8 cellular contexts compared by ENCODE assay signal in the genomic region with DNA sequence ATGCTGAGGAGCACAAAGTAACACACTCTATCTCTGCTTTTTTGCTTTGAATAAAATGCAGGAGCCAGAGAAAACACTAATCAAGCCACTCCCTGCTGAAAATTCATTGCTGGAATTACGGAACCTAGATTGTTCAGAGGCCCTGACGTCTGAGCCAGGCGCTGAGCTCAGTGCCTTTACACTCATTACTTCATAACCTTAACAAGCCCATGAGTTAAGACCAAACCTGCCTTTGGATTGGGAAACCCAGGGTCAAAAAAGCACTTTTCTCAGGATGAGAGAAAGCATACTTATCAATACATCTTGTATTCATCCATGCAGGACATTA. TPM values are rescaled to one million over a fixed set of nuclear protein-coding genes. Genes with fewer than 3 reads are reported as not detected.
DNase-seq lines count a peak whose midpoint lies in the region; ATAC-seq and TF ChIP-seq lines count a peak whose summit lies in the region.

No MANE protein-coding gene starts in this region.

- H3K9me3 Mint-ChIP-seq in activated T-helper 1 cell treated with anti-CD3 and anti-CD28 coated beads, Interleukin-12 subunit alpha, Interleukin-12 subunit beta, Interleukin-2, Interleukin-4 antibody, amounts not matched to agents 30 ng/mL and 10 ng/mL and 1 ng/mL, durations not matched to agents 14 hours and 24 hours and 36 hours = no peaks in the 10 kb centered on the region

- CTCF ChIA-PET in BJ (lab: Yijun Ruan, JAX) = interaction anchor here (0.9 to 1.5 kb wide), 3 partner anchors 23 to 110 kb away, joined by 3 read pairs; no protein-coding TSS in a partner anchor

- peak overlapping the region; percentile 66 for H3K4me3 ChIP-seq in BJ (ENCODE audit: low read depth, low read length)
- H3K4me3 ChIP-seq in sigmoid colon = peak overlapping the region; percentile 55 to 74 (median 63)

- H3K27ac Mint-ChIP-seq in activated T-helper 1 cell treated with anti-CD3 and anti-CD28 coated beads, Interleukin-12 subunit alpha, Interleukin-12 subunit beta, Interleukin-2, Interleukin-4 antibody, amounts not matched to agents 30 ng/mL and 10 ng/mL and 1 ng/mL, durations not matched to agents 14 hours and 24 hours and 36 hours = peak overlapping the region; percentile 98

- peaks cover 4 to 39% (median 19%) of the 10 kb centered on the region in 4 donors for H3K4me1 ChIP-seq in sigmoid colon

- POLR2A ChIA-PET in BJ (lab: Charles Lee) = interaction anchor here (0.5 kb wide), 1 partner anchor 10 kb away, joined by 3 read pairs; no protein-coding TSS in a partner anchor

- H3K27me3 ChIP-seq in BJ (ENCODE audit: control insufficient read depth, insufficient read depth, low read length) (no peaks in the 10 kb centered on the region), sigmoid colon (no peaks in the 10 kb centered on the region)

- H3K36me3 Mint-ChIP-seq in activated T-helper 1 cell treated with anti-CD3 and anti-CD28 coated beads, Interleukin-12 subunit alpha, Interleukin-12 subunit beta, Interleukin-2, Interleukin-4 antibody, amounts not matched to agents 30 ng/mL and 10 ng/mL and 1 ng/mL, durations not matched to agents 14 hours and 24 hours and 36 hours (ENCODE audit: low read depth) = peaks cover 7% of the 10 kb centered on the region

- ATAC-seq in GM19035 (IDR thresholded peaks at IDR 0.05; ENCODE audit: unreplicated experiment) (peak; percentile 16), HG03439 (IDR thresholded peaks at IDR 0.05; ENCODE audit: unreplicated experiment) (peak; percentile 22), left cardiac atrium (peak; percentile 38 to 70)

- peak overlapping the region; percentile 87 to 95 (median 92) for H3K27ac ChIP-seq in sigmoid colon

- WGBS in sigmoid colon, 2 donors = 2 to 8% methylated on average over 3 of the region's 3 CpGs

- no peak for TF ChIP-seq EP300 in sigmoid colon (IDR thresholded peaks at IDR 0.05)

- no peaks in the 10 kb centered on the region for H3K9me3 ChIP-seq in sigmoid colon

- DNase-seq in BJ (ENCODE audit: low read depth) = no peak
- no peak for DNase-seq in activated T-helper 1 cell treated with anti-CD3 and anti-CD28 coated beads, Interleukin-12 subunit alpha, Interleukin-12 subunit beta, Interleukin-2, Interleukin-4 antibody, amounts not matched to agents 30 ng/mL and 10 ng/mL and 1 ng/mL, durations not matched to agents 14 hours and 24 hours and 36 hours (ENCODE audit: low spot score)
- peak; percentile 61 for DNase-seq in left cardiac atrium
- peak; percentile 73 for DNase-seq in sigmoid colon
- DNase-seq in NCI-H1436 (lab: John Stamatoyannopoulos, UW) = no peak
- no peak for DNase-seq in NK-92 treated with Interleukin-12 subunit alpha and Interleukin-12 subunit beta, amount 100 ng/mL, for 24 hours (lab: John Stamatoyannopoulos, UW)

- H3K27me3 Mint-ChIP-seq in activated T-helper 1 cell treated with anti-CD3 and anti-CD28 coated beads, Interleukin-12 subunit alpha, Interleukin-12 subunit beta, Interleukin-2, Interleukin-4 antibody, amounts not matched to agents 30 ng/mL and 10 ng/mL and 1 ng/mL, durations not matched to agents 14 hours and 24 hours and 36 hours (ENCODE audit: insufficient read depth) = no peaks in the 10 kb centered on the region

- no peaks in the 10 kb centered on the region for H3K36me3 ChIP-seq in BJ (ENCODE audit: control insufficient read depth, insufficient read depth, low read length)
- H3K36me3 ChIP-seq in sigmoid colon = no peaks in the 10 kb centered on the region

- H3K4me3 Mint-ChIP-seq in activated T-helper 1 cell treated with anti-CD3 and anti-CD28 coated beads, Interleukin-12 subunit alpha, Interleukin-12 subunit beta, Interleukin-2, Interleukin-4 antibody, amounts not matched to agents 30 ng/mL and 10 ng/mL and 1 ng/mL, durations not matched to agents 14 hours and 24 hours and 36 hours = peak overlapping the region; percentile 92

- TF ChIP-seq CTCF in BJ (IDR thresholded peaks at IDR 0.05; ENCODE audit: insufficient read depth, low read depth, low read length) (no peak), sigmoid colon (IDR thresholded peaks at IDR 0.05) (no peak)

- intact Hi-C loops in activated T-helper 1 cell treated with anti-CD3 and anti-CD28 coated beads, Interleukin-12 subunit alpha, Interleukin-12 subunit beta, Interleukin-2, Interleukin-4 antibody, amounts not matched to agents 30 ng/mL and 10 ng/mL and 1 ng/mL, durations not matched to agents 14 hours and 24 hours and 36 hours (cut with micrococcal nuclease) = loop anchor here (1.0 to 5.0 kb wide), 16 partner anchors 13 to 1332 kb away; a partner anchor contains a TSS
- intact Hi-C loops in left cardiac atrium (cut with DNase I) = loop anchor here in 1 of 2 donors (5.0 to 10.0 kb wide), 2 partner anchors 82 to 85 kb away; a partner anchor contains a TSS
- intact Hi-C loops in sigmoid colon (cut with DNase I) = loop anchor here (2.0 to 5.0 kb wide), 5 partner anchors 84 to 630 kb away; a partner anchor contains a TSS

- no peak for TF ChIP-seq POLR2A in sigmoid colon (IDR thresholded peaks at IDR 0.05)

- H3K4me1 Mint-ChIP-seq in activated T-helper 1 cell treated with anti-CD3 and anti-CD28 coated beads, Interleukin-12 subunit alpha, Interleukin-12 subunit beta, Interleukin-2, Interleukin-4 antibody, amounts not matched to agents 30 ng/mL and 10 ng/mL and 1 ng/mL, durations not matched to agents 14 hours and 24 hours and 36 hours (ENCODE audit: low read depth) = peaks cover 47% of the 10 kb centered on the region

RNA-seq across cellular contexts. Expression of a gene that starts 0.8 kb away (rescaled TPM):
- polyA plus RNA-seq in BJ (2011; rRNA removed) = 8.3 and 9.2 TPM in 2 replicates
- 3.3 and 6.1 TPM in 2 replicates for polyA minus RNA-seq in BJ (2011; rRNA and poly(A)+ RNA removed)
- 35.2 and 43.7 TPM in 2 replicates for total RNA-seq in activated T-helper 1 cell treated with anti-CD3 and anti-CD28 coated beads, Interleukin-12 subunit alpha, Interleukin-12 subunit beta, Interleukin-2, Interleukin-4 antibody, amounts not matched to agents 30 ng/mL and 10 ng/mL and 1 ng/mL, durations not matched to agents 14 hours and 24 hours and 36 hours
- total RNA-seq in left cardiac atrium = 10 to 100 TPM; 22.9 to 23.5 TPM
- 10 to 100 TPM in 1 of 4 donors, 1 to 10 TPM in 3; 3.7 to 25.5 (median 5.2) TPM for total RNA-seq in sigmoid colon
- polyA plus RNA-seq in sigmoid colon = 10 to 100 TPM; 34.8 to 44.9 (median 36.3) TPM

Comparison
In these comparisons a context has a peak if more than half of its experiments do, and no peak if none do; other contexts are left out.
1. DNase-seq: peak in left cardiac atrium (single experiment) and sigmoid colon (single experiment); none in BJ (single experiment), activated T-helper 1 cell treated with anti-CD3 and anti-CD28 coated beads, Interleukin-12 subunit alpha, Interleukin-12 subunit beta, Interleukin-2, Interleukin-4 antibody, amounts not matched to agents 30 ng/mL and 10 ng/mL and 1 ng/mL, durations not matched to agents 14 hours and 24 hours and 36 hours (single experiment), NCI-H1436 (single experiment) and NK-92 treated with Interleukin-12 subunit alpha and Interleukin-12 subunit beta, amount 100 ng/mL, for 24 hours (single experiment).
2. Peak in every context shown above with its lines, with median percentiles within 50 percentile points of each other: ATAC-seq.